Comparison of ENCODE assay signal across 9 cellular contexts in the genomic region with DNA sequence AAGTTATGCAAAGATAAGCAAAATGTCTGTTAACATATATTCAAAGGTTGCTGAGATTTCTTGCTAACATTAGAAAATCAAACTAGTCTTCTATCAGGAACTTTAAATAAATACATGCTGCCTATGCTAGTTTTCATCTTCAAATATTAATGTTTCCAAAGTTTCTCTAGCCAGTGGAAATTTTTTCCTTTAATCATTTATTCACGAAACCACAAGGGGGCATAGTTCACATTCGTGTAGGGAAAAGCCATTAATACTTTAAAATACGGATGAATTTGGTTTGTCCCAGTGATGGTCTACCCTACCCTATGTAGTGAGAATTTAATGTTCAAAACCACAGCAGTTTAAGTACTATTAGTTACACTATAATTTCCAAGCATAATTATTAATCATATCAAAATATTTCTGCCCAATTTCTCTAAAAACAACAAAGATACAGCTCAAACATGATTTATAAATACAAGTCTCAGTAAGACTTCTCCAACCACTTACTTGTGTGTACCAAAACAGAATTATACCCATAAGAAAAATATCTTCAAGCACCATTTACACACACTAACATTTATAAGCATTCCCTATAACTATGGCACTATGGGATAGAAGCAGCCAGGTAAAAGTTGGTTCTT. TPM values are rescaled to one million over a fixed set of nuclear protein-coding genes. Genes with fewer than 3 reads are reported as not detected.
A peak's percentile ranks its signal among the peaks of the same experiment; 100 is the strongest.
DNase-seq lines count a peak whose midpoint lies in the region; ATAC-seq and TF ChIP-seq lines count a peak whose summit lies in the region.
"Had no signal": no experiment of that assay in that cellular context is flagged by ENCODE, and none has a peak within 500 bp of the region (broad histone marks: within the 10 kb centered on the region; RNA-seq: fewer than 3 reads in every experiment).

No MANE protein-coding gene starts in this region.

- H3K36me3 Mint-ChIP-seq in CD8-positive, alpha-beta T cell: peaks cover 10% of the 10 kb centered on the region
- H3K36me3 Mint-ChIP-seq: IgD-negative memory B cell had no signal

- H3K27ac ChIP-seq in CD8-positive, alpha-beta T cell (ENCODE audit: low read depth, low read length): no peak overlapping the region
- no peak overlapping the region for H3K27ac ChIP-seq in liver (ENCODE audit: low read depth in 1 of 2, low read length in 2 of 2)

- 3% methylated on average over 3 of the region's 3 CpGs for WGBS in liver

- no peak overlapping the region for H3K4me3 ChIP-seq in CD8-positive, alpha-beta T cell (ENCODE audit: low read depth, low read length)
- no peak overlapping the region for H3K4me3 ChIP-seq in astrocyte of the cerebellum (ENCODE audit: low read depth, low read length)
- no peak overlapping the region for H3K4me3 ChIP-seq in liver (ENCODE audit: low read depth in 1 of 3, low read length in 3 of 3)

- H3K9me3 ChIP-seq in CD8-positive, alpha-beta T cell (ENCODE audit: low read length): no peaks in the 10 kb centered on the region
- H3K9me3 ChIP-seq in liver (ENCODE audit: control insufficient read depth in 4 of 4, low read length in 3 of 4): no peaks in the 10 kb centered on the region

- TF ChIP-seq RAD21 in Ishikawa (IDR thresholded peaks at IDR 0.05; ENCODE audit: low read depth): peak; percentile 34; the same call in 1 of the 2 replicates
- peak; percentile 65 to 75 for TF ChIP-seq RAD21 in liver (IDR thresholded peaks at IDR 0.05)

- no peak overlapping the region for H3K4me3 Mint-ChIP-seq in CD8-positive, alpha-beta T cell
- H3K4me3 Mint-ChIP-seq: IgD-negative memory B cell had no signal

- no peaks in the 10 kb centered on the region for H3K4me1 ChIP-seq in CD8-positive, alpha-beta T cell (ENCODE audit: insufficient read depth, low read length)
- H3K4me1 ChIP-seq in liver (ENCODE audit: control insufficient read depth in 4 of 4, insufficient read depth in 4 of 4, low read length in 3 of 4): peaks cover 0 to 3% (median 0%) of the 10 kb centered on the region in 4 donors

- no peaks in the 10 kb centered on the region for H3K4me1 Mint-ChIP-seq in CD8-positive, alpha-beta T cell (ENCODE audit: low read depth)

- no peak for TF ChIP-seq EP300 in Ishikawa (IDR thresholded peaks at IDR 0.05; ENCODE audit: borderline replicate concordance)

- ATAC-seq in CD8-positive, alpha-beta T cell: no peak
- ATAC-seq in GM18867 (IDR thresholded peaks at IDR 0.05; ENCODE audit: unreplicated experiment) (no peak), GM19328 (IDR thresholded peaks at IDR 0.05; ENCODE audit: unreplicated experiment) (no peak), GM19467 (IDR thresholded peaks at IDR 0.05; ENCODE audit: unreplicated experiment) (no peak)

- DNase-seq in CD8-positive, alpha-beta T cell: no peak
- DNase-seq in astrocyte of the cerebellum (ENCODE audit: low read depth) (peak; percentile 20), SKM-1 (lab: John Stamatoyannopoulos, UW; ENCODE audit: unreplicated experiment) (no peak)

- intact Hi-C loops in CD8-positive, alpha-beta T cell (cut with DNase I, micrococcal nuclease): loop anchor here in 1 of 2 experiments (1.0 to 5.0 kb wide), 2 partner anchors 336 to 1066 kb away; no protein-coding TSS in a partner anchor

- H3K36me3 ChIP-seq in CD8-positive, alpha-beta T cell (ENCODE audit: insufficient read depth, low read length): peaks cover 5% of the 10 kb centered on the region
- peaks cover 0 to 17% (median 10%) of the 10 kb centered on the region in 4 donors for H3K36me3 ChIP-seq in liver (ENCODE audit: control insufficient read depth in 4 of 4, insufficient read depth in 3 of 4, low read depth in 1 of 4, low read length in 3 of 4)

- no peaks in the 10 kb centered on the region for H3K27me3 Mint-ChIP-seq in CD8-positive, alpha-beta T cell (ENCODE audit: low read depth)
- H3K27me3 Mint-ChIP-seq: IgD-negative memory B cell had no signal

- H3K27me3 ChIP-seq in CD8-positive, alpha-beta T cell (ENCODE audit: insufficient read depth, low read length): no peaks in the 10 kb centered on the region
- no peaks in the 10 kb centered on the region for H3K27me3 ChIP-seq in liver (ENCODE audit: control insufficient read depth in 4 of 4, insufficient read depth in 4 of 4, low read length in 3 of 4)

- TF ChIP-seq CTCF in CD8-positive, alpha-beta T cell (IDR thresholded peaks at IDR 0.05): peak; percentile 42
- peak; percentile 31 for TF ChIP-seq CTCF in astrocyte of the cerebellum (IDR thresholded peaks at IDR 0.05; ENCODE audit: low read depth, low read length, missing control alignments)
- peak; percentile 44 for TF ChIP-seq CTCF in liver (IDR thresholded peaks at IDR 0.05; ENCODE audit: low read depth, low read length, missing input control)

- CTCF ChIA-PET in CD8-positive, alpha-beta T cell (lab: Charles Lee): interaction anchor here (0.7 to 2.5 kb wide), 6 partner anchors 18 to 492 kb away, joined by 3 to 12 read pairs (median 4); no protein-coding TSS in a partner anchor

- H3K27ac Mint-ChIP-seq in CD8-positive, alpha-beta T cell: no peak overlapping the region
- H3K27ac Mint-ChIP-seq: IgD-negative memory B cell had no signal

- POLR2A ChIA-PET in CD8-positive, alpha-beta T cell (lab: Charles Lee): no interaction called here

- in situ Hi-C loops in astrocyte of the cerebellum (cut with HindIII; ENCODE audit: low sequenced_read_pairs): loop anchor here (25.0 kb wide), 1 partner anchor 1061 kb away; no protein-coding TSS in a partner anchor

- no peak overlapping the region for H3K9ac ChIP-seq in liver (ENCODE audit: low read depth in 1 of 2, low read length in 2 of 2)

- no peaks in the 10 kb centered on the region for H3K9me3 Mint-ChIP-seq in CD8-positive, alpha-beta T cell
- H3K9me3 Mint-ChIP-seq: IgD-negative memory B cell had no signal

TF ChIP-seq in Ishikawa, 13 proteins besides CTCF, POLR2A, EP300 and RAD21 (continues in another document):
- no peak for TF ChIP-seq NFIC (IDR thresholded peaks at IDR 0.05)
- no peak for TF ChIP-seq ZBTB7A (IDR thresholded peaks at IDR 0.05; ENCODE audit: low read depth)
- no peak for TF ChIP-seq EGR1 (IDR thresholded peaks at IDR 0.05)
- no peak for TF ChIP-seq YY1 (IDR thresholded peaks at IDR 0.05; ENCODE audit: low read depth)
- TF ChIP-seq MAX (IDR thresholded peaks at IDR 0.05): no peak
- no peak for TF ChIP-seq TCF12 (IDR thresholded peaks at IDR 0.05; ENCODE audit: low read depth)

TF ChIP-seq in liver, 16 proteins besides CTCF, POLR2A, EP300 and RAD21:
- TF ChIP-seq SP1 (IDR thresholded peaks at IDR 0.05): no peak
- no peak for TF ChIP-seq FOXA2 (IDR thresholded peaks at IDR 0.05)
- TF ChIP-seq HNF4A (conservative IDR thresholded peaks at IDR 0.05): peak; percentile 9 to 56

RNA-seq across cellular contexts. Expression of gene NUFIP1, which starts 16.2 kb away (rescaled TPM):
- total RNA-seq in CD8-positive, alpha-beta T cell: 1 to 10 TPM; 5.2 to 6.1 TPM
- total RNA-seq in liver: 1 to 10 TPM in 1 of 2 donors, under 1 TPM in 1; 0.92 to 1.9 TPM
- polyA plus RNA-seq in liver: 1 to 10 TPM; 1.5 to 2.0 TPM

RNA-seq across cellular contexts. Expression of gene GPALPP1, which starts 16.3 kb away (rescaled TPM):
- total RNA-seq in CD8-positive, alpha-beta T cell: 10 to 100 TPM; 16.7 to 17.8 TPM
- total RNA-seq in liver: 10 to 100 TPM; 12.6 to 15.7 TPM
- 1 to 10 TPM; 4.7 to 7.4 TPM for polyA plus RNA-seq in liver
